16 cellular contexts compared by ENCODE assay signal in the genomic region with DNA sequence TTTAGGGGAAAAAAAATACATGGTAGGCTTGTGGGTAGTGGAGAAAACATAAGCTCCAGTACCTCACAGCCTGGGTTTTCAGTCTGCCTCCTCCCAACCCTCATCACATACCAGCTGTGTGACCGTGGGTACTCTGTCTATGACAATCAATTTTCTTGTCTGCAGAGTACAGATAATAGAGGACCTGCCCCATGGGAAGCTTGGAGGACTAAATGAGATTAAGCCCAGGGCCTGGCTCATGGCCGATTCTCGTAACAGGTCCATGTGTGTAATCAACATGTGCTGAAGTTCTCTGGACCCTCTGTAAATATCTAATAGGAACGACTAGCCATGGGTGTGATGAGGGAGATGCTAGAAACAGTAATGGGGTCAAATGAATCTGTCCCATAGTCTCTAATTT. TPM values are rescaled to one million over a fixed set of nuclear protein-coding genes. Genes with fewer than 3 reads are reported as not detected.
"Had no signal": no experiment of that assay in that cellular context is flagged by ENCODE, and none has a peak within 500 bp of the region (broad histone marks: within the 10 kb centered on the region; RNA-seq: fewer than 3 reads in every experiment).

No MANE protein-coding gene starts in this region.

- H3K36me3 Mint-ChIP-seq: stimulated activated naive B cell treated with anti-CD40 and anti-IgM and Interleukin-4, amounts not matched to agents 10 μg/mL and 1 μg/mL and 100 μg/mL, for 72 hours had no signal

- H3K27me3 ChIP-seq: esophagus squamous epithelium, foreskin keratinocyte, hepatocyte, neutrophil, spleen, testis, tibial nerve, upper lobe of right lung had no signal

- H3K27ac Mint-ChIP-seq: stimulated activated naive B cell treated with anti-CD40 and anti-IgM and Interleukin-4, amounts not matched to agents 10 μg/mL and 1 μg/mL and 100 μg/mL, for 72 hours; stimulated activated naive CD8-positive, alpha-beta T cell treated with anti-CD3 and anti-CD28 coated beads, Interleukin-15, amount 100 ng/mL, for 72 hours had no signal

- H3K79me2 ChIP-seq: hepatocyte had no signal

- H3K4me3 ChIP-seq: esophagus squamous epithelium, hepatocyte, lung, spleen, testis, tibial nerve, upper lobe of right lung had no signal

- H3K36me3 ChIP-seq: esophagus squamous epithelium, neutrophil, upper lobe of right lung had no signal

- H2AFZ ChIP-seq: hepatocyte had no signal

- H3K9me3 Mint-ChIP-seq: naive thymus-derived CD4-positive, alpha-beta T cell; stimulated activated naive B cell treated with anti-CD40 and anti-IgM and Interleukin-4, amounts not matched to agents 10 μg/mL and 1 μg/mL and 100 μg/mL, for 72 hours; stimulated activated naive CD8-positive, alpha-beta T cell treated with anti-CD3 and anti-CD28 coated beads, Interleukin-15, amount 100 ng/mL, for 72 hours had no signal

- DNase-seq: esophagus squamous epithelium; foreskin keratinocyte; left ventricle myocardium superior; spleen; stimulated activated CD4-positive, alpha-beta T cell treated with anti-CD3 and anti-CD28 coated beads, Interleukin-15, amount 100 ng/mL, for 24 hours; upper lobe of right lung had no signal

- H3K4me2 ChIP-seq: hepatocyte had no signal

- H3K27me3 Mint-ChIP-seq: stimulated activated naive B cell treated with anti-CD40 and anti-IgM and Interleukin-4, amounts not matched to agents 10 μg/mL and 1 μg/mL and 100 μg/mL, for 72 hours; stimulated activated naive CD8-positive, alpha-beta T cell treated with anti-CD3 and anti-CD28 coated beads, Interleukin-15, amount 100 ng/mL, for 72 hours had no signal

- H3K4me3 Mint-ChIP-seq: naive thymus-derived CD4-positive, alpha-beta T cell; stimulated activated naive B cell treated with anti-CD40 and anti-IgM and Interleukin-4, amounts not matched to agents 10 μg/mL and 1 μg/mL and 100 μg/mL, for 72 hours; stimulated activated naive CD8-positive, alpha-beta T cell treated with anti-CD3 and anti-CD28 coated beads, Interleukin-15, amount 100 ng/mL, for 72 hours had no signal

- H3K9me3 ChIP-seq: esophagus squamous epithelium, neutrophil, spleen, testis, tibial nerve, upper lobe of right lung had no signal

- H3K4me1 ChIP-seq: testis had no signal

- H3K27ac ChIP-seq: epithelial cell of prostate, esophagus squamous epithelium, foreskin keratinocyte, hepatocyte, neutrophil, spleen, testis, tibial nerve, upper lobe of right lung had no signal

RNA-seq across cellular contexts. Expression of a gene that starts 34.0 kb away (rescaled TPM):
- polyA plus RNA-seq: neural cell had no signal
